Comparison of ENCODE assay signal across 8 cellular contexts in genomic region chr1:205711105-205712048, GRCh38. TPM values are rescaled to one million over a fixed set of nuclear protein-coding genes. Genes with fewer than 3 reads are reported as not detected.
A peak's percentile ranks its signal among the peaks of the same experiment; 100 is the strongest.
DNase-seq lines count a peak whose midpoint lies in the region; ATAC-seq, FAIRE-seq and TF ChIP-seq lines count a peak whose summit lies in the region.

No MANE protein-coding gene starts in this region.

- no peaks in the 10 kb centered on the region for H3K27me3 Mint-ChIP-seq in activated naive CD8-positive, alpha-beta T cell

- no peaks in the 10 kb centered on the region for H3K27me3 ChIP-seq in prostate gland (replicated peaks; ENCODE audit: insufficient read depth)

- WGBS in prostate gland = 37% methylated on average over 8 of the region's 8 CpGs

- H3K4me3 ChIP-seq in prostate gland = peak overlapping the region in 1 of 2 donors; percentile 8

- peak overlapping the region; percentile 55 for H3K27ac Mint-ChIP-seq in activated naive CD8-positive, alpha-beta T cell

- peak; percentile 74 for FAIRE-seq in GM12891 (lab: Jason Lieb, UNC)

- H3K9me3 Mint-ChIP-seq in activated naive CD8-positive, alpha-beta T cell (ENCODE audit: low read depth) = no peaks in the 10 kb centered on the region

- no peaks in the 10 kb centered on the region for H3K9me3 ChIP-seq in prostate gland

- H3K4me1 ChIP-seq in prostate gland (replicated peaks) = no peaks in the 10 kb centered on the region

- ATAC-seq in Right ventricle myocardium superior (ENCODE audit: poor library complexity) = peak; percentile 88
- no peak for ATAC-seq in HG03045 (IDR thresholded peaks at IDR 0.05; ENCODE audit: unreplicated experiment)

- H3K36me3 Mint-ChIP-seq in activated naive CD8-positive, alpha-beta T cell = peaks cover 7% of the 10 kb centered on the region

- DNase-seq in GM12891 (ENCODE audit: insufficient read length, low spot score) = no peak
- DNase-seq in M059J (ENCODE audit: low read depth) = peak; percentile 75
- DNase-seq in RWPE1 (ENCODE audit: low spot score) = peak; percentile 74
- no peak for DNase-seq in Right ventricle myocardium superior
- peak; percentile 90 for DNase-seq in prostate gland (ENCODE audit: low spot score)

- POLR2A ChIA-PET in RWPE1 (lab: Yijun Ruan, JAX; ENCODE audit: low non-redundant PET) = no interaction called here

- H3K4me1 Mint-ChIP-seq in activated naive CD8-positive, alpha-beta T cell (ENCODE audit: low read depth) = peaks cover 20% of the 10 kb centered on the region

- H3K4me3 Mint-ChIP-seq in activated naive CD8-positive, alpha-beta T cell = no peak overlapping the region

- TF ChIP-seq CTCF in 22Rv1 (IDR thresholded peaks at IDR 0.05) = peak; percentile 97
- TF ChIP-seq CTCF in RWPE1 (conservative IDR thresholded peaks at IDR 0.05; ENCODE audit: low read depth) = peak; percentile 79
- peak; percentile 67 to 93 (median 90) for TF ChIP-seq CTCF in prostate gland (IDR thresholded peaks at IDR 0.05)

- TF ChIP-seq POLR2A in GM12891 (IDR thresholded peaks at IDR 0.05; ENCODE audit: low read depth, low read length) (no peak), prostate gland (IDR thresholded peaks at IDR 0.05) (no peak)

- CTCF ChIA-PET in RWPE1 (lab: Yijun Ruan, JAX) = interaction anchor here (0.6 to 8.4 kb wide), 34 partner anchors 10 to 401 kb away, joined by 3 to 174 read pairs (median 4); partner anchors contain the start of gene SLC45A3

- intact Hi-C loops in Right ventricle myocardium superior (cut with DNase I) = no loop called here
- intact Hi-C loops in prostate gland (cut with DNase I) = no loop called here

- H3K36me3 ChIP-seq in prostate gland = no peaks in the 10 kb centered on the region

- H3K27ac ChIP-seq in 22Rv1 (peak overlapping the region; percentile 91), RWPE1 (no peak overlapping the region), prostate gland (peak overlapping the region; percentile 39 to 76)

TF ChIP-seq in GM12891, 5 proteins besides CTCF, POLR2A, EP300 and RAD21:
- TF ChIP-seq POLR2AphosphoS5 (IDR thresholded peaks at IDR 0.05; ENCODE audit: low read depth, low read length) (no peak), PAX5 (IDR thresholded peaks at IDR 0.05; ENCODE audit: insufficient read depth, low read length, severe bottlenecking) (no peak), SPI1 (IDR thresholded peaks at IDR 0.05; ENCODE audit: low read depth, low read length) (no peak), TAF1 (IDR thresholded peaks at IDR 0.05; ENCODE audit: low read depth, low read length) (no peak), POU2F2 (IDR thresholded peaks at IDR 0.05; ENCODE audit: low read depth, low read length) (no peak)

RNA-seq across cellular contexts. Expression of gene SLC45A3, which starts 31.1 kb away (rescaled TPM):
- polyA plus RNA-seq in GM12891 (2012; ENCODE audit: low read depth, missing spikeins) = 1.4 TPM
- 4.4 and 7.8 TPM in 2 replicates for total RNA-seq in M059J (2014; rRNA removed; shearing (Covaris generic))
- 6.9 TPM for total RNA-seq in Right ventricle myocardium superior
- 1,000 to 10,000 TPM in 1 of 2 donors, 100 to 1,000 TPM in 1; 505 to 1,326 TPM for total RNA-seq in prostate gland

RNA-seq across cellular contexts. Expression of gene NUCKS1, which starts 38.6 kb away (rescaled TPM):
- polyA plus RNA-seq in GM12891 (2012; ENCODE audit: low read depth, missing spikeins) = 35.9 TPM
- total RNA-seq in M059J (2014; rRNA removed; shearing (Covaris generic)) = 193 and 268 TPM in 2 replicates
- 196 TPM for total RNA-seq in Right ventricle myocardium superior
- 100 to 1,000 TPM; 102 to 111 TPM for total RNA-seq in prostate gland

Comparison
In these comparisons a context has a peak if more than half of its experiments do, and no peak if none do; other contexts are left out.
1. DNase-seq: peak in M059J (single experiment), RWPE1 (single experiment) and prostate gland (single experiment); none in GM12891 (single experiment) and Right ventricle myocardium superior (single experiment).
2. RNA of gene SLC45A3, which starts 31.1 kb away (total RNA-seq): 505 to 1,326 TPM in prostate gland; 4.4 to 7.8 TPM in M059J and 6.9 TPM in Right ventricle myocardium superior (single experiment); every median in the first group is over 10 times any median in the second.
3. Peak in every context shown above with its lines, with median percentiles within 50 percentile points of each other: CTCF ChIP-seq.